ENCODE assay signal across 1 cellular context in the genomic region with DNA sequence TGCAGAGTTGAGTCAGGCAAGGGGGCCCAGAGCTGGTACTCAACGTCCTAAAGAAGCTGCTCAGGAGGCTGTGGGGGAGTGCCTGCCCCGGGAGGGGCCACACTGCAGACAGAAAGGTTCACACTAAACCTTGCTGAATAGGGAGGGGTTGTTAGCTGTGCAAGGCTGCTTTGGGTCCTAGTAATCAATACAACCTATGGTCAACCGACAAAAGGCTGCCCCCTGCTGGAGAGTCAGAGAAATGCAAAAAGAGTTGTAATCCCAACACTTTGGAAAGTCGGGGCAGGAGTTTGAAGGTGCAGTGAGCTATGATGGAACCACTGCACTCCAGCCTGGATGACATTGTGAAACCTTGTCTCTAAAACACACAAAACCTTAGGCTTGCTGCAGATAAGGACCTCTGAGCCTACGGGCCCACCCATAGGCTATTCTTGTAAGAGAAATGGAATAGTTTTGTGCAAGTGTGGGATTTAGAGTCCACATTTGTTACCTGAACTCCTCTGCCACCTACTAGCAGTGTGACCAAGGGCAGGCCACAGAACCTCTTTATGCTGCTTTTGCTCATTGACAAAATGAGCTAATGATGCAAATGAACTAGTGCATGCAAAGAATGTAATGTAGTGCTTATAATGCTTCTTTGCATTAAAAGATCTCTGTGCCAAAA.
TF ChIP-seq lines count a peak whose summit lies in the region.

No MANE protein-coding gene starts in this region.

TF ChIP-seq in HepG2, 621 proteins besides CTCF, POLR2A, EP300 and RAD21 (continued from another document and continues in another):
- no peak for TF ChIP-seq NONO (IDR thresholded peaks at IDR 0.05)
- TF ChIP-seq NONO (CRISPR knock-in tag; conservative IDR thresholded peaks at IDR 0.05): peak; percentile 47; the same call in 1 of the 2 replicates
- TF ChIP-seq ZNF335 (CRISPR knock-in tag; IDR thresholded peaks at IDR 0.05): peak; percentile 95
- TF ChIP-seq NKX3-1 (CRISPR knock-in tag; IDR thresholded peaks at IDR 0.05): no peak
- TF ChIP-seq, protein P1, sequence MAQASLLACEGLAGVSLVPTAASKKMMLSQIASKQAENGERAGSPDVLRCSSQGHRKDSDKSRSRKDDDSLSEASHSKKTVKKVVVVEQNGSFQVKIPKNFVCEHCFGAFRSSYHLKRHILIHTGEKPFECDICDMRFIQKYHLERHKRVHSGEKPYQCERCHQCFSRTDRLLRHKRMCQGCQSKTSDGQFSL (CRISPR knock-in tag; IDR thresholded peaks at IDR 0.05): no peak
- 0 out of 2 replicates have a peak, but pooled peaks have one; percentile 19 for TF ChIP-seq NR2F2 (IDR thresholded peaks at IDR 0.05; ENCODE audit: borderline replicate concordance, low read depth)
- TF ChIP-seq ZFAT (CRISPR knock-in tag; conservative IDR thresholded peaks at IDR 0.05): no peak
- TF ChIP-seq SAP130 (CRISPR knock-in tag; IDR thresholded peaks at IDR 0.05; ENCODE audit: low read depth): 0 out of 2 replicates have a peak, but pooled peaks have one; percentile 31
- TF ChIP-seq IKZF1 (IDR thresholded peaks at IDR 0.05): no peak
- no peak for TF ChIP-seq ZMYM2 (CRISPR knock-in tag; IDR thresholded peaks at IDR 0.05)
- TF ChIP-seq FOXP1 (IDR thresholded peaks at IDR 0.05): no peak
- TF ChIP-seq FOXP1 (CRISPR knock-in tag; IDR thresholded peaks at IDR 0.05): no peak
- no peak for TF ChIP-seq CEBPG (CRISPR knock-in tag; IDR thresholded peaks at IDR 0.05)
- TF ChIP-seq ZSCAN22 (CRISPR knock-in tag; IDR thresholded peaks at IDR 0.05): no peak
- no peak for TF ChIP-seq PHB2 (IDR thresholded peaks at IDR 0.05; ENCODE audit: partially characterized antibody)
- no peak for TF ChIP-seq ZBTB8A (CRISPR knock-in tag; IDR thresholded peaks at IDR 0.05; ENCODE audit: borderline replicate concordance, low read depth)
- no peak for TF ChIP-seq ESRRA (CRISPR knock-in tag; IDR thresholded peaks at IDR 0.05; ENCODE audit: low read depth)
- TF ChIP-seq KLF9 (CRISPR knock-in tag; IDR thresholded peaks at IDR 0.05; ENCODE audit: low read depth): no peak
- TF ChIP-seq, protein P2, sequence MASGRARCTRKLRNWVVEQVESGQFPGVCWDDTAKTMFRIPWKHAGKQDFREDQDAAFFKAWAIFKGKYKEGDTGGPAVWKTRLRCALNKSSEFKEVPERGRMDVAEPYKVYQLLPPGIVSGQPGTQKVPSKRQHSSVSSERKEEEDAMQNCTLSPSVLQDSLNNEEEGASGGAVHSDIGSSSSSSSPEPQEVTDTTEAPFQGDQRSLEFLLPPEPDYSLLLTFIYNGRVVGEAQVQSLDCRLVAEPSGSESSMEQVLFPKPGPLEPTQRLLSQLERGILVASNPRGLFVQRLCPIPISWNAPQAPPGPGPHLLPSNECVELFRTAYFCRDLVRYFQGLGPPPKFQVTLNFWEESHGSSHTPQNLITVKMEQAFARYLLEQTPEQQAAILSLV (CRISPR knock-in tag; IDR thresholded peaks at IDR 0.05; ENCODE audit: borderline replicate concordance): no peak
- no peak for TF ChIP-seq SYNCRIP (IDR thresholded peaks at IDR 0.05; ENCODE audit: insufficient read depth, low read depth, low read length)
- no peak for TF ChIP-seq NBN (conservative IDR thresholded peaks at IDR 0.05)
- TF ChIP-seq, protein P3, sequence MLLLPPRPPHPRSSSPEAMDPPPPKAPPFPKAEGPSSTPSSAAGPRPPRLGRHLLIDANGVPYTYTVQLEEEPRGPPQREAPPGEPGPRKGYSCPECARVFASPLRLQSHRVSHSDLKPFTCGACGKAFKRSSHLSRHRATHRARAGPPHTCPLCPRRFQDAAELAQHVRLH (CRISPR knock-in tag; IDR thresholded peaks at IDR 0.05; ENCODE audit: borderline replicate concordance, low read depth): peak; percentile 81; the same call in 1 of the 2 replicates
- TF ChIP-seq MEF2D (CRISPR knock-in tag; IDR thresholded peaks at IDR 0.05): no peak
- no peak for TF ChIP-seq ZNF20 (CRISPR knock-in tag; IDR thresholded peaks at IDR 0.05)
- no peak for TF ChIP-seq NR2F1 (CRISPR knock-in tag; IDR thresholded peaks at IDR 0.05)
- TF ChIP-seq ZNF367 (CRISPR knock-in tag; IDR thresholded peaks at IDR 0.05; ENCODE audit: borderline replicate concordance): no peak
- no peak for TF ChIP-seq CHCHD3 (CRISPR knock-in tag; IDR thresholded peaks at IDR 0.05)
- no peak for TF ChIP-seq KDM4B (CRISPR knock-in tag; IDR thresholded peaks at IDR 0.05)
- TF ChIP-seq, protein P4, sequence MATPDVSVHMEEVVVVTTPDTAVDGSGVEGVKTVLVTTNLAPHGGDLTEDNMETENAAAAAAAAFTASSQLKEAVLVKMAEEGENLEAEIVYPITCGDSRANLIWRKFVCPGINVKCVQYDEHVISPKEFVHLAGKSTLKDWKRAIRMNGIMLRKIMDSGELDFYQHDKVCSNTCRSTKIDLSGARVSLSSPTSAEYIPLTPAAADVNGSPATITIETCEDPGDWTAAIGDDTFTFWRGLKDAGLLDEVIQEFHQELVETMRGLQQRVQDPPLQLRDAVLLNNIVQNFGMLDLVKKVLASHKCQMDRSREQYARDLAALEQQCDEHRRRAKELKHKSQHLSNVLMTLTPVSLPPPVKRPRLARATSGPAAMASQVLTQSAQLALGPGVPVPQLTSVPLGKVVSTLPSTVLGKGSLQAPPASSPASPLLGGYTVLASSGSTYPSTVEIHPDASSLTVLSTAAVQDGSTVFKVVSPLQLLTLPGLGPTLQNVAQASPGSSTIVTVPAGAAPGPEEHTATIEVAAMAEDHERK (CRISPR knock-in tag; IDR thresholded peaks at IDR 0.05; ENCODE audit: low read depth): no peak
- TF ChIP-seq MED8 (CRISPR knock-in tag; IDR thresholded peaks at IDR 0.05; ENCODE audit: insufficient replicate concordance): no peak
- no peak for TF ChIP-seq PHF8 (CRISPR knock-in tag; IDR thresholded peaks at IDR 0.05)
- TF ChIP-seq ONECUT2 (CRISPR knock-in tag; IDR thresholded peaks at IDR 0.05): peak; percentile 97
- TF ChIP-seq ISL2 (CRISPR knock-in tag; IDR thresholded peaks at IDR 0.05): 0 out of 2 replicates have a peak, but pooled peaks have one; percentile 20
- TF ChIP-seq ZNF441 (CRISPR knock-in tag; IDR thresholded peaks at IDR 0.05; ENCODE audit: borderline replicate concordance): no peak
- no peak for TF ChIP-seq HIVEP1 (CRISPR knock-in tag; IDR thresholded peaks at IDR 0.05)
- no peak for TF ChIP-seq ZNF354B (CRISPR knock-in tag; IDR thresholded peaks at IDR 0.05)
- TF ChIP-seq ZNF879 (CRISPR knock-in tag; IDR thresholded peaks at IDR 0.05): no peak
- TF ChIP-seq SIN3B (IDR thresholded peaks at IDR 0.05; ENCODE audit: low read length): no peak
- TF ChIP-seq JUN (CRISPR knock-in tag; IDR thresholded peaks at IDR 0.05): no peak
- TF ChIP-seq HNRNPLL (IDR thresholded peaks at IDR 0.05; ENCODE audit: low read depth, low read length, poor library complexity, severe bottlenecking): no peak
- TF ChIP-seq ZNF274 (CRISPR knock-in tag; IDR thresholded peaks at IDR 0.05): no peak
- TF ChIP-seq ZNF256 (CRISPR knock-in tag; conservative IDR thresholded peaks at IDR 0.05): no peak
- TF ChIP-seq, protein P5, sequence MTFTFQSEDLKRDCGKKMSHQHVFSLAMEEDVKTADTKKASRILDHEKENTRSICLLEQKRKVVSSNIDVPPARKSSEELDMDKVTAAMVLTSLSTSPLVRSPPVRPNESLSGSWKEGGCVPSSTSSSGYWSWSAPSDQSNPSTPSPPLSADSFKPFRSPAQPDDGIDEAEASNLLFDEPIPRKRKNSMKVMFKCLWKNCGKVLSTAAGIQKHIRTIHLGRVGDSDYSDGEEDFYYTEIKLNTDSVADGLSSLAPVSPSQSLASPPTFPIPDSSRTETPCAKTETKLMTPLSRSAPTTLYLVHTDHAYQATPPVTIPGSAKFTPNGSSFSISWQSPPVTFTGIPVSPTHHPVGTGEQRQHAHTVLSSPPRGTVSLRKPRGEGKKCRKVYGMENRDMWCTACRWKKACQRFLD (CRISPR knock-in tag; IDR thresholded peaks at IDR 0.05; ENCODE audit: borderline replicate concordance): no peak
- TF ChIP-seq, protein P6, sequence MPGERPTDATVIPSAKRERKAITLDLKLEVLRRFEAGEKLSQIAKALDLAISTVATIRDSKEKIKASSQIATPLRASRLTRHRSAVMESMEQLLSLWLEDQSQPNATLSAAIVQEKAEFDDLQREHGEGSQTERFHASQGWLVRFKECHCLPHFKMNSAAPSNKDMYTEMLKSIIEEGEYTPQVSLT (CRISPR knock-in tag; IDR thresholded peaks at IDR 0.05; ENCODE audit: borderline replicate concordance, low read depth): no peak
- TF ChIP-seq ZNF317 (CRISPR knock-in tag; IDR thresholded peaks at IDR 0.05): no peak
- no peak for TF ChIP-seq HNRNPUL1 (IDR thresholded peaks at IDR 0.05; ENCODE audit: low read depth, low read length)
- no peak for TF ChIP-seq ZSCAN29 (CRISPR knock-in tag; conservative IDR thresholded peaks at IDR 0.05)
- TF ChIP-seq, protein P7, sequence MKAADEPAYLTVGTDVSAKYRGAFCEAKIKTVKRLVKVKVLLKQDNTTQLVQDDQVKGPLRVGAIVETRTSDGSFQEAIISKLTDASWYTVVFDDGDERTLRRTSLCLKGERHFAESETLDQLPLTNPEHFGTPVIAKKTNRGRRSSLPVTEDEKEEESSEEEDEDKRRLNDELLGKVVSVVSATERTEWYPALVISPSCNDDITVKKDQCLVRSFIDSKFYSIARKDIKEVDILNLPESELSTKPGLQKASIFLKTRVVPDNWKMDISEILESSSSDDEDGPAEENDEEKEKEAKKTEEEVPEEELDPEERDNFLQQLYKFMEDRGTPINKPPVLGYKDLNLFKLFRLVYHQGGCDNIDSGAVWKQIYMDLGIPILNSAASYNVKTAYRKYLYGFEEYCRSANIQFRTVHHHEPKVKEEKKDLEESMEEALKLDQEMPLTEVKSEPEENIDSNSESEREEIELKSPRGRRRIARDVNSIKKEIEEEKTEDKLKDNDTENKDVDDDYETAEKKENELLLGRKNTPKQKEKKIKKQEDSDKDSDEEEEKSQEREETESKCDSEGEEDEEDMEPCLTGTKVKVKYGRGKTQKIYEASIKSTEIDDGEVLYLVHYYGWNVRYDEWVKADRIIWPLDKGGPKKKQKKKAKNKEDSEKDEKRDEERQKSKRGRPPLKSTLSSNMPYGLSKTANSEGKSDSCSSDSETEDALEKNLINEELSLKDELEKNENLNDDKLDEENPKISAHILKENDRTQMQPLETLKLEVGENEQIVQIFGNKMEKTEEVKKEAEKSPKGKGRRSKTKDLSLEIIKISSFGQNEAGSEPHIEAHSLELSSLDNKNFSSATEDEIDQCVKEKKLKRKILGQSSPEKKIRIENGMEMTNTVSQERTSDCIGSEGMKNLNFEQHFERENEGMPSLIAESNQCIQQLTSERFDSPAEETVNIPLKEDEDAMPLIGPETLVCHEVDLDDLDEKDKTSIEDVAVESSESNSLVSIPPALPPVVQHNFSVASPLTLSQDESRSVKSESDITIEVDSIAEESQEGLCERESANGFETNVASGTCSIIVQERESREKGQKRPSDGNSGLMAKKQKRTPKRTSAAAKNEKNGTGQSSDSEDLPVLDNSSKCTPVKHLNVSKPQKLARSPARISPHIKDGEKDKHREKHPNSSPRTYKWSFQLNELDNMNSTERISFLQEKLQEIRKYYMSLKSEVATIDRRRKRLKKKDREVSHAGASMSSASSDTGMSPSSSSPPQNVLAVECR (CRISPR knock-in tag; IDR thresholded peaks at IDR 0.05; ENCODE audit: borderline replicate concordance): no peak; the same call in 1 of the 2 replicates
- TF ChIP-seq, protein P8, sequence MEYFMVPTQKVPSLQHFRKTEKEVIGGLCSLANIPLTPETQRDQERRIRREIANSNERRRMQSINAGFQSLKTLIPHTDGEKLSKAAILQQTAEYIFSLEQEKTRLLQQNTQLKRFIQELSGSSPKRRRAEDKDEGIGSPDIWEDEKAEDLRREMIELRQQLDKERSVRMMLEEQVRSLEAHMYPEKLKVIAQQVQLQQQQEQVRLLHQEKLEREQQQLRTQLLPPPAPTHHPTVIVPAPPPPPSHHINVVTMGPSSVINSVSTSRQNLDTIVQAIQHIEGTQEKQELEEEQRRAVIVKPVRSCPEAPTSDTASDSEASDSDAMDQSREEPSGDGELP (IDR thresholded peaks at IDR 0.05; ENCODE audit: borderline replicate concordance, low read depth): no peak
- no peak for TF ChIP-seq NR3C1 (CRISPR knock-in tag; IDR thresholded peaks at IDR 0.05)
- no peak for TF ChIP-seq CCDC6 (CRISPR knock-in tag; IDR thresholded peaks at IDR 0.05)
- TF ChIP-seq, protein P9, sequence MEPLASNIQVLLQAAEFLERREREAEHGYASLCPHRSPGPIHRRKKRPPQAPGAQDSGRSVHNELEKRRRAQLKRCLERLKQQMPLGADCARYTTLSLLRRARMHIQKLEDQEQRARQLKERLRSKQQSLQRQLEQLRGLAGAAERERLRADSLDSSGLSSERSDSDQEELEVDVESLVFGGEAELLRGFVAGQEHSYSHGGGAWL (CRISPR knock-in tag; IDR thresholded peaks at IDR 0.05): no peak
- TF ChIP-seq, protein P10, sequence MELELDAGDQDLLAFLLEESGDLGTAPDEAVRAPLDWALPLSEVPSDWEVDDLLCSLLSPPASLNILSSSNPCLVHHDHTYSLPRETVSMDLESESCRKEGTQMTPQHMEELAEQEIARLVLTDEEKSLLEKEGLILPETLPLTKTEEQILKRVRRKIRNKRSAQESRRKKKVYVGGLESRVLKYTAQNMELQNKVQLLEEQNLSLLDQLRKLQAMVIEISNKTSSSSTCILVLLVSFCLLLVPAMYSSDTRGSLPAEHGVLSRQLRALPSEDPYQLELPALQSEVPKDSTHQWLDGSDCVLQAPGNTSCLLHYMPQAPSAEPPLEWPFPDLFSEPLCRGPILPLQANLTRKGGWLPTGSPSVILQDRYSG (CRISPR knock-in tag; IDR thresholded peaks at IDR 0.05): no peak
- TF ChIP-seq TOE1 (CRISPR knock-in tag; IDR thresholded peaks at IDR 0.05): no peak
- TF ChIP-seq RELA (CRISPR knock-in tag; IDR thresholded peaks at IDR 0.05): no peak
- no peak for TF ChIP-seq POLR2AphosphoS2 (IDR thresholded peaks at IDR 0.05; ENCODE audit: low read depth, low read length)
- TF ChIP-seq SP140L (CRISPR knock-in tag; IDR thresholded peaks at IDR 0.05; ENCODE audit: borderline replicate concordance): no peak
- TF ChIP-seq ZNF263 (CRISPR knock-in tag; IDR thresholded peaks at IDR 0.05): no peak
- TF ChIP-seq, protein P11, sequence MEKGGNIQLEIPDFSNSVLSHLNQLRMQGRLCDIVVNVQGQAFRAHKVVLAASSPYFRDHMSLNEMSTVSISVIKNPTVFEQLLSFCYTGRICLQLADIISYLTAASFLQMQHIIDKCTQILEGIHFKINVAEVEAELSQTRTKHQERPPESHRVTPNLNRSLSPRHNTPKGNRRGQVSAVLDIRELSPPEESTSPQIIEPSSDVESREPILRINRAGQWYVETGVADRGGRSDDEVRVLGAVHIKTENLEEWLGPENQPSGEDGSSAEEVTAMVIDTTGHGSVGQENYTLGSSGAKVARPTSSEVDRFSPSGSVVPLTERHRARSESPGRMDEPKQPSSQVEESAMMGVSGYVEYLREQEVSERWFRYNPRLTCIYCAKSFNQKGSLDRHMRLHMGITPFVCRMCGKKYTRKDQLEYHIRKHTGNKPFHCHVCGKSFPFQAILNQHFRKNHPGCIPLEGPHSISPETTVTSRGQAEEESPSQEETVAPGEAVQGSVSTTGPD (CRISPR knock-in tag; IDR thresholded peaks at IDR 0.05): no peak
